Comparison of ENCODE assay signal across 29 cellular contexts in the genomic region with DNA sequence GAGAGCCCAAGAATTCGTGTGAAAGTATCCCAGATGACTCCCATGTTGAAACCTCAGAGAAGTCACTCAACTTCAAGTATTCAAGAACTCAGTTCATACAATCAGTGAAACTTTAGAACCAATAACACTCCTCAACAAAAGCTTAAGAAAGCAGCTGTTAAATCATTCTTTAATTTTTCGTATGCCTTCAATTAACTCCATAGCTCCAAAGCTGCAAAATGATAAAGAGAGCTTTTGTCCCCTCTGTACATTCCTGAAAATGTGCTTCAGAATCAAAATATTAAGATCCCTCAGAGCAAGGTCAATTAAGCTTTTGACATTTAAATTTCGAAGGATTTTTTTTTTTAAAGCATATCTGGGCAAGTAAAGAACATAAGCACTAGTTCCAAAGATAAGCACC. TPM values are rescaled to one million over a fixed set of nuclear protein-coding genes. Genes with fewer than 3 reads are reported as not detected.
A peak's percentile ranks its signal among the peaks of the same experiment; 100 is the strongest.
DNase-seq lines count a peak whose midpoint lies in the region; ATAC-seq, FAIRE-seq and TF ChIP-seq lines count a peak whose summit lies in the region.
"Had no signal": no experiment of that assay in that cellular context is flagged by ENCODE, and none has a peak within 500 bp of the region (broad histone marks: within the 10 kb centered on the region; RNA-seq: fewer than 3 reads in every experiment).

No MANE protein-coding gene starts in this region.

- H3K27ac ChIP-seq in heart right ventricle, result peak overlapping the region in 7 of 10 donors; percentile 4 to 99 (median 28)
- H3K27ac ChIP-seq in kidney (ENCODE audit: low read depth in 2 of 2, low read length in 2 of 2), result peak overlapping the region; percentile 4 to 71
- H3K27ac ChIP-seq in tibial artery, result peak overlapping the region; percentile 79 to 98
- H3K27ac ChIP-seq: cardiac muscle cell, testis had no signal

- H3K9me3 Mint-ChIP-seq in chondrocyte (ENCODE audit: low read depth), result no peaks in the 10 kb centered on the region
- no peaks in the 10 kb centered on the region for H3K9me3 Mint-ChIP-seq in activated naive CD4-positive, alpha-beta T cell treated with anti-CD3 and anti-CD28 coated beads, Interleukin-2, amount 50 U/mL, for 72 hours
- H3K9me3 Mint-ChIP-seq: activated naive CD4-positive, alpha-beta T cell treated with anti-CD3 and anti-CD28 coated beads for 36 hours; dendritic cell treated with granulocyte-macrophage colony-stimulating factor and Interleukin-4, amounts not matched to agents 40 ng/mL and 50 ng/mL, for 4 days; stimulated activated naive B cell treated with anti-CD40 and anti-IgM and Interleukin-4, amounts not matched to agents 10 μg/mL and 1 μg/mL and 100 μg/mL, for 72 hours had no signal

- intact Hi-C loops in heart right ventricle (cut with DNase I), result loop anchor here in 3 of 10 donors (5.0 to 10.0 kb wide), 3 partner anchors 40 to 62 kb away; no protein-coding TSS in a partner anchor
- intact Hi-C loops in left ventricle myocardium superior (cut with micrococcal nuclease), result loop anchor here (5.0 kb wide), 1 partner anchor 90 kb away; no protein-coding TSS in a partner anchor
- intact Hi-C loops in kidney (cut with DNase I), result no loop called here
- intact Hi-C loops in tibial artery (cut with DNase I; ENCODE audit: low total_unique reads), result no loop called here
- intact Hi-C loops in sciatic nerve (cut with DNase I), result no loop called here

- H3K4me3 Mint-ChIP-seq in chondrocyte (ENCODE audit: unreplicated experiment), result no peak overlapping the region
- H3K4me3 Mint-ChIP-seq: activated CD8-positive, alpha-beta memory T cell treated with anti-CD3 and anti-CD28 coated beads, Interleukin-2, amount 10 ng/mL, durations not matched to agents 7 days and 5 days; activated naive CD4-positive, alpha-beta T cell treated with anti-CD3 and anti-CD28 coated beads for 36 hours; CD8-positive, alpha-beta memory T cell; dendritic cell treated with granulocyte-macrophage colony-stimulating factor and Interleukin-4, amounts not matched to agents 40 ng/mL and 50 ng/mL, for 4 days; stimulated activated naive B cell treated with anti-CD40 and anti-IgM and Interleukin-4, amounts not matched to agents 10 μg/mL and 1 μg/mL and 100 μg/mL, for 72 hours had no signal

- H3K36me3 Mint-ChIP-seq in chondrocyte (ENCODE audit: low read depth), result no peaks in the 10 kb centered on the region
- peaks cover 0 to 6% of the 10 kb centered on the region in 2 donors for H3K36me3 Mint-ChIP-seq in activated naive CD4-positive, alpha-beta T cell treated with anti-CD3 and anti-CD28 coated beads, Interleukin-2, amount 50 U/mL, for 72 hours
- H3K36me3 Mint-ChIP-seq: activated CD8-positive, alpha-beta memory T cell treated with anti-CD3 and anti-CD28 coated beads, Interleukin-2, amount 10 ng/mL, durations not matched to agents 7 days and 5 days; CD8-positive, alpha-beta memory T cell had no signal

- H3K4me3 ChIP-seq in heart right ventricle (peak overlapping the region in 2 of 10 donors; percentile 4 to 85), kidney (ENCODE audit: low read length in 2 of 2) (peak overlapping the region in 1 of 2 donors; percentile 34), tibial artery (peak overlapping the region; percentile 89 to 96)
- H3K4me3 ChIP-seq: cardiac muscle cell, right atrium auricular region, testis had no signal

- 33 to 34% methylated on average over 3 of the region's 3 CpGs for WGBS in heart right ventricle, 2 donors

- DNase-seq in heart right ventricle (no peak), left ventricle myocardium superior (no peak), chondrocyte (ENCODE audit: low spot score) (no peak), kidney (no peak), tibial artery (no peak), sciatic nerve (ENCODE audit: low spot score) (no peak)
- DNase-seq in activated naive CD4-positive, alpha-beta T cell treated with anti-CD3 and anti-CD28 coated beads, Interleukin-2, amount 50 U/mL, for 72 hours (ENCODE audit: low spot score in 2 of 2), result no peak
- DNase-seq: activated CD4-positive, alpha-beta T cell treated with anti-CD3 and anti-CD28 coated beads, Interleukin-2, amount 50 U/mL, for 1 hour; activated CD8-positive, alpha-beta memory T cell treated with anti-CD3 and anti-CD28 coated beads, Interleukin-2, amount 10 ng/mL, durations not matched to agents 7 days and 5 days; activated naive CD4-positive, alpha-beta T cell treated with anti-CD3 and anti-CD28 coated beads for 36 hours; AML-193; amygdala; CD8-positive, alpha-beta memory T cell; DMS153; H7; IMR-90; NCI-H1092; NCI-H187 treated with DMSO at 0.1 percent for 48 hours; NCI-H524 treated with DMSO at 0.1 percent for 48 hours; NK-92 treated with Interleukin-12 subunit alpha and Interleukin-12 subunit beta, amount 100 ng/mL, for 24 hours; PC-3; Right ventricle myocardium superior; stimulated activated naive B cell treated with anti-CD40 and anti-IgM and Interleukin-4, amounts not matched to agents 10 μg/mL and 1 μg/mL and 100 μg/mL, for 72 hours; T1000; testis had no signal

- H3K4me1 Mint-ChIP-seq in chondrocyte (ENCODE audit: low read depth), result peaks cover 60% of the 10 kb centered on the region

- no peak for FAIRE-seq in kidney (lab: Jason Lieb, UNC)

- H3K36me3 ChIP-seq in heart right ventricle (no peaks in the 10 kb centered on the region), kidney (ENCODE audit: control insufficient read depth in 1 of 2, insufficient read depth in 2 of 2, low read length in 2 of 2) (no peaks in the 10 kb centered on the region), tibial artery (no peaks in the 10 kb centered on the region)
- H3K36me3 ChIP-seq: cardiac muscle cell, right atrium auricular region had no signal

- H3K27me3 Mint-ChIP-seq in chondrocyte (ENCODE audit: low read depth), result no peaks in the 10 kb centered on the region
- H3K27me3 Mint-ChIP-seq: stimulated activated naive B cell treated with anti-CD40 and anti-IgM and Interleukin-4, amounts not matched to agents 10 μg/mL and 1 μg/mL and 100 μg/mL, for 72 hours had no signal

- H3K27me3 ChIP-seq in heart right ventricle, result peaks cover 0 to 9% (median 0%) of the 10 kb centered on the region in 7 donors
- H3K27me3 ChIP-seq in tibial artery, result no peaks in the 10 kb centered on the region
- H3K27me3 ChIP-seq: cardiac muscle cell, right atrium auricular region, testis had no signal

- H3K4me1 ChIP-seq in heart right ventricle (peaks cover 0 to 80% (median 33%) of the 10 kb centered on the region in 9 donors), kidney (ENCODE audit: control insufficient read depth in 1 of 2, insufficient read depth in 1 of 2, low read depth in 1 of 2, low read length in 2 of 2) (peaks cover 0 to 4% of the 10 kb centered on the region in 2 donors), tibial artery (peaks cover 0 to 75% (median 29%) of the 10 kb centered on the region in 4 donors)
- H3K4me1 ChIP-seq: right atrium auricular region, testis had no signal

- peak overlapping the region in 1 of 2 donors; percentile 67 for H3K9ac ChIP-seq in kidney (ENCODE audit: low read length in 2 of 2)

- H3K9me3 ChIP-seq in heart right ventricle (peaks cover 0 to 3% (median 0%) of the 10 kb centered on the region in 11 donors), kidney (ENCODE audit: control insufficient read depth in 1 of 2, low read length in 2 of 2) (no peaks in the 10 kb centered on the region), tibial artery (no peaks in the 10 kb centered on the region)
- H3K9me3 ChIP-seq: right atrium auricular region, testis had no signal

- H3K27ac Mint-ChIP-seq in chondrocyte (ENCODE audit: unreplicated experiment), result peak overlapping the region; percentile 36
- no peak overlapping the region for H3K27ac Mint-ChIP-seq in activated naive CD4-positive, alpha-beta T cell treated with anti-CD3 and anti-CD28 coated beads, Interleukin-2, amount 50 U/mL, for 72 hours
- H3K27ac Mint-ChIP-seq: activated CD8-positive, alpha-beta memory T cell treated with anti-CD3 and anti-CD28 coated beads, Interleukin-2, amount 10 ng/mL, durations not matched to agents 7 days and 5 days; activated naive CD4-positive, alpha-beta T cell treated with anti-CD3 and anti-CD28 coated beads for 36 hours; CD8-positive, alpha-beta memory T cell; dendritic cell treated with granulocyte-macrophage colony-stimulating factor and Interleukin-4, amounts not matched to agents 40 ng/mL and 50 ng/mL, for 4 days; stimulated activated naive B cell treated with anti-CD40 and anti-IgM and Interleukin-4, amounts not matched to agents 10 μg/mL and 1 μg/mL and 100 μg/mL, for 72 hours had no signal

- no peak for TF ChIP-seq CTCF in heart right ventricle (IDR thresholded peaks at IDR 0.05)
- TF ChIP-seq CTCF in chondrocyte (IDR thresholded peaks at IDR 0.05), result no peak
- TF ChIP-seq CTCF in kidney (IDR thresholded peaks at IDR 0.05; ENCODE audit: borderline replicate concordance, extremely low read depth, insufficient read depth), result no peak
- no peak for TF ChIP-seq CTCF in tibial artery (IDR thresholded peaks at IDR 0.05)

- ATAC-seq in heart right ventricle (no peak), left ventricle myocardium superior (no peak), sciatic nerve (no peak), GM18870 (IDR thresholded peaks at IDR 0.05; ENCODE audit: unreplicated experiment) (no peak)
- no peak for ATAC-seq in activated naive CD4-positive, alpha-beta T cell treated with anti-CD3 and anti-CD28 coated beads, Interleukin-2, amount 50 U/mL, for 72 hours
- ATAC-seq: activated CD8-positive, alpha-beta memory T cell treated with anti-CD3 and anti-CD28 coated beads, Interleukin-2, amount 10 ng/mL, durations not matched to agents 7 days and 5 days; PC-3; stimulated activated naive B cell treated with anti-CD40 and anti-IgM and Interleukin-4, amounts not matched to agents 10 μg/mL and 1 μg/mL and 100 μg/mL, for 72 hours had no signal

RNA-seq across cellular contexts. Expression of a gene that starts 4.7 kb away (rescaled TPM):
- total RNA-seq in heart right ventricle, result 10 to 100 TPM; 12.1 to 20.5 (median 15.1) TPM
- polyA plus RNA-seq in heart right ventricle, result 1 to 10 TPM; 5.0 to 6.0 TPM
- 17.0 TPM for total RNA-seq in left ventricle myocardium superior
- total RNA-seq in chondrocyte, result 37.9 to 43.7 TPM (median 40.2 TPM) in 3 replicates
- total RNA-seq in kidney, result 205 TPM
- polyA plus RNA-seq in kidney (ENCODE audit: insufficient read depth, low read depth, low replicate concordance), result 39.7 TPM
- 119 TPM for total RNA-seq in sciatic nerve
- total RNA-seq in activated naive CD4-positive, alpha-beta T cell treated with anti-CD3 and anti-CD28 coated beads, Interleukin-2, amount 50 U/mL, for 72 hours, result under 1 TPM; 0.04 to 0.18 TPM
- total RNA-seq: activated CD8-positive, alpha-beta memory T cell treated with anti-CD3 and anti-CD28 coated beads, Interleukin-2, amount 10 ng/mL, durations not matched to agents 7 days and 5 days; activated naive CD4-positive, alpha-beta T cell treated with anti-CD3 and anti-CD28 coated beads for 36 hours; CD8-positive, alpha-beta memory T cell had no signal
- polyA plus RNA-seq: CD8-positive, alpha-beta memory T cell had no signal

Comparison
In these comparisons a context has a peak if more than half of its experiments do, and no peak if none do; other contexts are left out.
1. H3K27ac ChIP-seq: peak in every context shown above with its lines; median percentile 88 in tibial artery; 38 in kidney; 28 in heart right ventricle.
2. RNA of a gene that starts 4.7 kb away (total RNA-seq): 205 TPM in kidney (single experiment), 119 TPM in sciatic nerve (single experiment), 37.9 to 43.7 TPM in chondrocyte, 17.0 TPM in left ventricle myocardium superior (single experiment) and 12.1 to 20.5 TPM in heart right ventricle; 0.04 to 0.18 TPM in activated naive CD4-positive, alpha-beta T cell treated with anti-CD3 and anti-CD28 coated beads, Interleukin-2, amount 50 U/mL, for 72 hours; every median in the first group is over 10 times any median in the second.